ENCODE assay signal across 15 cellular contexts in genomic region chr1:109803901-109804331, GRCh38. TPM values are rescaled to one million over a fixed set of nuclear protein-coding genes. Genes with fewer than 3 reads are reported as not detected.
DNase-seq lines count a peak whose midpoint lies in the region; ATAC-seq and TF ChIP-seq lines count a peak whose summit lies in the region.
"Had no signal": no experiment of that assay in that cellular context is flagged by ENCODE, and none has a peak within 500 bp of the region (broad histone marks: within the 10 kb centered on the region; RNA-seq: fewer than 3 reads in every experiment).

No MANE protein-coding gene starts in this region.

- H3K27ac ChIP-seq in upper lobe of right lung, result no peak overlapping the region

- no peak for DNase-seq in stimulated activated naive CD8-positive, alpha-beta T cell treated with anti-CD3 and anti-CD28 coated beads, Interleukin-15, amount 100 ng/mL, for 72 hours
- DNase-seq in activated CD8-positive, alpha-beta T cell treated with anti-CD3 and anti-CD28 coated beads, Interleukin-2, amount 10 ng/mL, durations not matched to agents 7 days and 5 days, result no peak
- DNase-seq in fibroblast of mammary gland (ENCODE audit: low read depth) (peak; percentile 51), upper lobe of right lung (no peak), T1000 (lab: John Stamatoyannopoulos, UW) (no peak), HT-29 (ENCODE audit: low spot score) (no peak)
- DNase-seq: erythroblast; hippocampal formation; mesendoderm; stimulated activated CD4-positive, alpha-beta T cell treated with anti-CD3 and anti-CD28 coated beads, Interleukin-2, amount 100 ng/mL, for 48 hours; SW 1271 had no signal

- no peak overlapping the region for H3K4me3 ChIP-seq in fibroblast of mammary gland (ENCODE audit: control insufficient read depth, low read depth, low read length)
- H3K4me3 ChIP-seq in upper lobe of right lung, result no peak overlapping the region

- intact Hi-C loops in upper lobe of right lung (cut with DNase I), result no loop called here

- no peak for ATAC-seq in stimulated activated naive CD8-positive, alpha-beta T cell treated with anti-CD3 and anti-CD28 coated beads, Interleukin-15, amount 100 ng/mL, for 72 hours
- no peak for ATAC-seq in activated CD8-positive, alpha-beta T cell treated with anti-CD3 and anti-CD28 coated beads, Interleukin-2, amount 10 ng/mL, durations not matched to agents 7 days and 5 days
- ATAC-seq in upper lobe of right lung, result peak; percentile 6
- ATAC-seq in HG03439 (IDR thresholded peaks at IDR 0.05; ENCODE audit: unreplicated experiment), result no peak

- no peaks in the 10 kb centered on the region for H3K9me3 Mint-ChIP-seq in stimulated activated naive CD8-positive, alpha-beta T cell treated with anti-CD3 and anti-CD28 coated beads, Interleukin-15, Interleukin-2, amounts not matched to agents 100 ng/mL and 50 ng/mL, for 24 hours
- no peaks in the 10 kb centered on the region for H3K9me3 Mint-ChIP-seq in stimulated activated naive CD8-positive, alpha-beta T cell treated with anti-CD3 and anti-CD28 coated beads, Interleukin-15, amount 100 ng/mL, for 72 hours
- no peaks in the 10 kb centered on the region for H3K9me3 Mint-ChIP-seq in activated CD8-positive, alpha-beta T cell treated with anti-CD3 and anti-CD28 coated beads, Interleukin-2, amount 10 ng/mL, durations not matched to agents 7 days and 5 days (ENCODE audit: insufficient read depth)

- no peaks in the 10 kb centered on the region for H3K36me3 ChIP-seq in upper lobe of right lung

- H3K4me1 Mint-ChIP-seq in stimulated activated naive CD8-positive, alpha-beta T cell treated with anti-CD3 and anti-CD28 coated beads, Interleukin-15, Interleukin-2, amounts not matched to agents 100 ng/mL and 50 ng/mL, for 24 hours (ENCODE audit: low read depth), result peaks cover 63% of the 10 kb centered on the region
- peaks cover 75% of the 10 kb centered on the region for H3K4me1 Mint-ChIP-seq in stimulated activated naive CD8-positive, alpha-beta T cell treated with anti-CD3 and anti-CD28 coated beads, Interleukin-15, amount 100 ng/mL, for 72 hours
- peaks cover 88% of the 10 kb centered on the region for H3K4me1 Mint-ChIP-seq in activated CD8-positive, alpha-beta T cell treated with anti-CD3 and anti-CD28 coated beads, Interleukin-2, amount 10 ng/mL, durations not matched to agents 7 days and 5 days (ENCODE audit: low read depth)

- no peaks in the 10 kb centered on the region for H3K27me3 ChIP-seq in upper lobe of right lung

- POLR2A ChIA-PET in activated CD8-positive, alpha-beta T cell treated with anti-CD3 and anti-CD28 coated beads, Interleukin-2, amount 10 ng/mL, durations not matched to agents 7 days and 5 days (lab: Charles Lee), result interaction anchor here (1.4 to 3.6 kb wide), 3 partner anchors 12 to 181 kb away, joined by 3 to 36 read pairs (median 4); partner anchors contain the start of gene AHCYL1

- H3K4me3 Mint-ChIP-seq in stimulated activated naive CD8-positive, alpha-beta T cell treated with anti-CD3 and anti-CD28 coated beads, Interleukin-15, Interleukin-2, amounts not matched to agents 100 ng/mL and 50 ng/mL, for 24 hours, result peak overlapping the region; percentile 60
- H3K4me3 Mint-ChIP-seq in stimulated activated naive CD8-positive, alpha-beta T cell treated with anti-CD3 and anti-CD28 coated beads, Interleukin-15, amount 100 ng/mL, for 72 hours, result peak overlapping the region in 1 of 2 donors; percentile 67
- peak overlapping the region; percentile 63 for H3K4me3 Mint-ChIP-seq in activated CD8-positive, alpha-beta T cell treated with anti-CD3 and anti-CD28 coated beads, Interleukin-2, amount 10 ng/mL, durations not matched to agents 7 days and 5 days

- H3K4me1 ChIP-seq in upper lobe of right lung, result peaks cover 39% of the 10 kb centered on the region

- CTCF ChIA-PET in activated CD8-positive, alpha-beta T cell treated with anti-CD3 and anti-CD28 coated beads, Interleukin-2, amount 10 ng/mL, durations not matched to agents 7 days and 5 days (lab: Charles Lee), result interaction anchor here (5.9 to 7.2 kb wide), 2 partner anchors 13 to 182 kb away, joined by 69 to 96 read pairs; partner anchors contain the start of gene AHCYL1

- peak overlapping the region; percentile 90 for H3K27ac Mint-ChIP-seq in stimulated activated naive CD8-positive, alpha-beta T cell treated with anti-CD3 and anti-CD28 coated beads, Interleukin-15, Interleukin-2, amounts not matched to agents 100 ng/mL and 50 ng/mL, for 24 hours
- H3K27ac Mint-ChIP-seq in stimulated activated naive CD8-positive, alpha-beta T cell treated with anti-CD3 and anti-CD28 coated beads, Interleukin-15, amount 100 ng/mL, for 72 hours, result peak overlapping the region in 1 of 2 donors; percentile 93
- peak overlapping the region; percentile 95 for H3K27ac Mint-ChIP-seq in activated CD8-positive, alpha-beta T cell treated with anti-CD3 and anti-CD28 coated beads, Interleukin-2, amount 10 ng/mL, durations not matched to agents 7 days and 5 days
- H3K27ac Mint-ChIP-seq: progenitor cell of endocrine pancreas had no signal

- no peaks in the 10 kb centered on the region for H3K9me3 ChIP-seq in upper lobe of right lung

- TF ChIP-seq CTCF in fibroblast of mammary gland (conservative IDR thresholded peaks at IDR 0.05; ENCODE audit: control insufficient read depth, insufficient read depth, low read depth, low read length) (no peak), upper lobe of right lung (IDR thresholded peaks at IDR 0.05) (no peak)

- H3K27me3 Mint-ChIP-seq in stimulated activated naive CD8-positive, alpha-beta T cell treated with anti-CD3 and anti-CD28 coated beads, Interleukin-15, Interleukin-2, amounts not matched to agents 100 ng/mL and 50 ng/mL, for 24 hours, result no peaks in the 10 kb centered on the region
- no peaks in the 10 kb centered on the region for H3K27me3 Mint-ChIP-seq in stimulated activated naive CD8-positive, alpha-beta T cell treated with anti-CD3 and anti-CD28 coated beads, Interleukin-15, amount 100 ng/mL, for 72 hours
- no peaks in the 10 kb centered on the region for H3K27me3 Mint-ChIP-seq in activated CD8-positive, alpha-beta T cell treated with anti-CD3 and anti-CD28 coated beads, Interleukin-2, amount 10 ng/mL, durations not matched to agents 7 days and 5 days (ENCODE audit: low read depth)
- H3K27me3 Mint-ChIP-seq: progenitor cell of endocrine pancreas had no signal

- no peaks in the 10 kb centered on the region for H3K36me3 Mint-ChIP-seq in stimulated activated naive CD8-positive, alpha-beta T cell treated with anti-CD3 and anti-CD28 coated beads, Interleukin-15, Interleukin-2, amounts not matched to agents 100 ng/mL and 50 ng/mL, for 24 hours (ENCODE audit: low read depth)
- no peaks in the 10 kb centered on the region for H3K36me3 Mint-ChIP-seq in activated CD8-positive, alpha-beta T cell treated with anti-CD3 and anti-CD28 coated beads, Interleukin-2, amount 10 ng/mL, durations not matched to agents 7 days and 5 days (ENCODE audit: low read depth)

RNA-seq across cellular contexts. Expression of gene EPS8L3, which starts 40.2 kb away (rescaled TPM):
- not detected for total RNA-seq in activated CD8-positive, alpha-beta T cell treated with anti-CD3 and anti-CD28 coated beads, Interleukin-2, amount 10 ng/mL, durations not matched to agents 7 days and 5 days
- not detected for total RNA-seq in upper lobe of right lung
- 107 and 120 TPM in 2 replicates for total RNA-seq in HT-29 (2014; rRNA removed; shearing (Covaris generic))
- total RNA-seq: subcutaneous adipose tissue had no signal

Comparison
In these comparisons a context has a peak if more than half of its experiments do, and no peak if none do; other contexts are left out.
1. RNA of gene EPS8L3, which starts 40.2 kb away (total RNA-seq): 107 to 120 TPM in HT-29; not detected in activated CD8-positive, alpha-beta T cell treated with anti-CD3 and anti-CD28 coated beads, Interleukin-2, amount 10 ng/mL, durations not matched to agents 7 days and 5 days and not detected in upper lobe of right lung (single experiment); every median in the first group is over 100 times any median in the second.